In genomic region chr1:223041481-223041880, GRCh38 we compare ENCODE assay signal across 23 cellular contexts.
DNase-seq lines count a peak whose midpoint lies in the region; ATAC-seq and TF ChIP-seq lines count a peak whose summit lies in the region.
"Had no signal": no experiment of that assay in that cellular context is flagged by ENCODE, and none has a peak within 500 bp of the region (broad histone marks: within the 10 kb centered on the region; RNA-seq: fewer than 3 reads in every experiment).

No MANE protein-coding gene starts in this region.

- peak; percentile 9 for DNase-seq in NCI-H146 (lab: John Stamatoyannopoulos, UW)
- no peak for DNase-seq in NCI-H146 treated with DMSO at 0.1 percent for 48 hours (lab: John Stamatoyannopoulos, UW; ENCODE audit: unreplicated experiment)
- DNase-seq in SJCRH30, result peak; percentile 39 to 54
- DNase-seq in heart right ventricle, result no peak
- peak; percentile 90 for DNase-seq in renal cortical epithelial cell (ENCODE audit: low read depth)
- no peak for DNase-seq in inferior parietal cortex (ENCODE audit: extremely low spot score)
- no peak for DNase-seq in occipital lobe (lab: John Stamatoyannopoulos, UW)
- DNase-seq: activated B cell treated with CpG ODN at 0.5 μM for 24 hours; activated CD4-positive, alpha-beta memory T cell treated with anti-CD3 and anti-CD28 coated beads for 36 hours; activated gamma-delta T cell; activated naive CD8-positive, alpha-beta T cell treated with anti-CD3 and anti-CD28 coated beads, Interleukin-2, amount 50 U/mL, for 24 hours; colonic mucosa; DMS79 treated with DMSO at 0.1 percent for 48 hours; GM23248; immature natural killer cell; NCI-H1105 treated with DMSO at 0.1 percent for 48 hours; NCI-H2081 treated with DMSO at 0.1 percent for 48 hours; stimulated activated CD4-positive, alpha-beta T cell treated with anti-CD3 and anti-CD28 coated beads, Interleukin-4, amount 100 ng/mL, for 1 hour; T-helper 9 cell had no signal

- TF ChIP-seq CTCF in heart right ventricle (IDR thresholded peaks at IDR 0.05), result no peak

- H3K36me3 ChIP-seq in SJCRH30, result no peaks in the 10 kb centered on the region
- H3K36me3 ChIP-seq in heart right ventricle, result no peaks in the 10 kb centered on the region
- H3K36me3 ChIP-seq: colonic mucosa, neutrophil had no signal

- H3K9me3 ChIP-seq in SJCRH30 (replicated peaks) (peaks cover 8% of the 10 kb centered on the region), heart right ventricle (peaks cover 0 to 19% (median 0%) of the 10 kb centered on the region in 11 donors)
- H3K9me3 ChIP-seq: colonic mucosa, neutrophil had no signal

- H3K4me3 ChIP-seq in SJCRH30, result no peak overlapping the region
- no peak overlapping the region for H3K4me3 ChIP-seq in heart right ventricle
- H3K4me3 ChIP-seq: colonic mucosa, GM23248 had no signal

- H3K27me3 ChIP-seq in SJCRH30 (no peaks in the 10 kb centered on the region), heart right ventricle (no peaks in the 10 kb centered on the region)
- H3K27me3 ChIP-seq: colonic mucosa, neutrophil had no signal

- H3K4me1 ChIP-seq in SJCRH30, result peaks cover 20% of the 10 kb centered on the region
- H3K4me1 ChIP-seq in heart right ventricle, result peaks cover 0 to 15% (median 0%) of the 10 kb centered on the region in 9 donors
- H3K4me1 ChIP-seq: colonic mucosa had no signal

- 36 to 55% methylated on average over 2 of the region's 2 CpGs for WGBS in heart right ventricle, 2 donors

- intact Hi-C loops in heart right ventricle (cut with DNase I), result no loop called here

- peak in 7 of 8 donors; percentile 56 to 89 (median 80) for ATAC-seq in heart right ventricle
- ATAC-seq in GM21717 (IDR thresholded peaks at IDR 0.05; ENCODE audit: unreplicated experiment), result no peak
- ATAC-seq: activated naive CD8-positive, alpha-beta T cell treated with anti-CD3 and anti-CD28 coated beads, Interleukin-2, amount 50 U/mL, for 24 hours; SK-N-SH treated with all-trans-retinoic acid at 6 μM for 48 hours had no signal

- H3K27ac ChIP-seq in SJCRH30, result no peak overlapping the region
- peak overlapping the region in 2 of 10 donors; percentile 26 to 59 for H3K27ac ChIP-seq in heart right ventricle
- H3K27ac ChIP-seq: 22Rv1, colonic mucosa, GM23248, neutrophil had no signal

Comparison
In these comparisons a context has a peak if more than half of its experiments do, and no peak if none do; other contexts are left out.
1. DNase-seq: peak in NCI-H146 (single experiment), SJCRH30 (2 of 2) and renal cortical epithelial cell (single experiment); none in NCI-H146 treated with DMSO at 0.1 percent for 48 hours (single experiment), heart right ventricle (0 of 2), inferior parietal cortex (single experiment) and occipital lobe (single experiment).